In genomic region chr11:70595452-70595851, GRCh38 we compare ENCODE assay signal across 14 cellular contexts.
"Had no signal": no experiment of that assay in that cellular context is flagged by ENCODE, and none has a peak within 500 bp of the region (broad histone marks: within the 10 kb centered on the region; RNA-seq: fewer than 3 reads in every experiment).

No MANE protein-coding gene starts in this region.

- DNase-seq: activated B cell treated with CpG ODN at 0.5 μM for 24 hours; activated CD4-positive, alpha-beta T cell treated with anti-CD3 and anti-CD28 coated beads, Interleukin-2, amount 10 ng/mL, durations not matched to agents 24 days and 14 days; activated naive CD4-positive, alpha-beta T cell; central memory CD4-positive, alpha-beta T cell; effector CD4-positive, alpha-beta T cell; foreskin keratinocyte; left ventricle myocardium inferior had no signal

- H3K9ac ChIP-seq: parathyroid adenoma had no signal

- H3K36me3 ChIP-seq: heart left ventricle, left ventricle myocardium inferior, tibial nerve had no signal

- H3K27ac ChIP-seq: coronary artery, foreskin keratinocyte, heart left ventricle, left ventricle myocardium inferior, parathyroid adenoma, tibial nerve had no signal

- H2AFZ ChIP-seq: parathyroid adenoma had no signal

- H3K4me1 ChIP-seq: foreskin keratinocyte, heart left ventricle, left ventricle myocardium inferior, parathyroid adenoma had no signal

- H3K79me2 ChIP-seq: parathyroid adenoma had no signal

- ATAC-seq: foreskin keratinocyte; heart left ventricle; stimulated activated effector memory CD8-positive, alpha-beta T cell treated with anti-CD3 and anti-CD28 coated beads, Interleukin-12 subunit alpha, Interleukin-12 subunit beta, amount 100 ng/mL, for 72 hours had no signal

- H3K9me3 ChIP-seq: heart left ventricle, left ventricle myocardium inferior, tibial nerve had no signal

- H3K27me3 ChIP-seq: foreskin keratinocyte, tibial nerve had no signal

- FAIRE-seq: endothelial cell of umbilical vein, islet of Langerhans had no signal

- H3K4me3 ChIP-seq: coronary artery, heart left ventricle, left ventricle myocardium inferior, tibial nerve had no signal
